In genomic region chr4:55865228-55865806, GRCh38 we compare ENCODE assay signal across 12 cellular contexts. TPM values are rescaled to one million over a fixed set of nuclear protein-coding genes. Genes with fewer than 3 reads are reported as not detected.
DNase-seq lines count a peak whose midpoint lies in the region; ATAC-seq, FAIRE-seq and TF ChIP-seq lines count a peak whose summit lies in the region.
"Had no signal": no experiment of that assay in that cellular context is flagged by ENCODE, and none has a peak within 500 bp of the region (broad histone marks: within the 10 kb centered on the region; RNA-seq: fewer than 3 reads in every experiment).

No MANE protein-coding gene starts in this region.

- H4K20me1 ChIP-seq in IMR-90 (ENCODE audit: insufficient read depth, low read length) = no peaks in the 10 kb centered on the region

- BruUV-seq in IMR-90 (replicated peaks; lab: Mats Ljungman, UMichigan) = no TSS peak

- dilution Hi-C loops in IMR-90 (cut with HindIII; ENCODE audit: low sequenced_read_pairs, unreplicated experiment) = no loop called here

- no peak overlapping the region for H3K56ac ChIP-seq in IMR-90 (ENCODE audit: extremely low read depth, insufficient read depth, low read length)

- H3K27ac ChIP-seq in AG04450 (ENCODE audit: low read depth, low read length) (peak overlapping the region; percentile 79), IMR-90 (ENCODE audit: insufficient read depth, low read length) (peak overlapping the region; percentile 75; the same call in 1 of the 2 replicates), breast epithelium (peak overlapping the region; percentile 16 to 45), mesodermal cell (ENCODE audit: low read depth, low read length, severe bottlenecking) (peak overlapping the region; percentile 60), small intestine (ENCODE audit: low read depth in 1 of 2, low read length in 1 of 2) (no peak overlapping the region)
- H3K27ac ChIP-seq in effector memory CD4-positive, alpha-beta T cell (ENCODE audit: insufficient read depth, low read length, poor library complexity, severe bottlenecking) = no peak overlapping the region

- 0 out of 2 replicates have a peak overlapping the region, but pooled peaks have one; percentile 28 for H2BK120ac ChIP-seq in IMR-90 (ENCODE audit: low read depth, low read length)

- TF ChIP-seq POLR2A in IMR-90 (IDR thresholded peaks at IDR 0.05; ENCODE audit: low read depth, low read length) (no peak), breast epithelium (IDR thresholded peaks at IDR 0.05) (no peak)

- no peak overlapping the region for H3K23ac ChIP-seq in IMR-90 (ENCODE audit: low read depth, low read length)

- peak overlapping the region; percentile 53 for H4K91ac ChIP-seq in IMR-90 (ENCODE audit: insufficient read depth, low read depth, low read length)

- H3K4me2 ChIP-seq in IMR-90 (ENCODE audit: low read depth, low read length) = peak overlapping the region; percentile 92

- H2BK20ac ChIP-seq in IMR-90 (ENCODE audit: low read depth, low read length) = no peak overlapping the region

- 0 out of 4 replicates have a peak overlapping the region, but pooled peaks of 1 of the 2 experiments have one; percentile 19 for H4K8ac ChIP-seq in IMR-90 (ENCODE audit: low read depth in 2 of 2, low read length in 2 of 2)

- H3K18ac ChIP-seq in IMR-90 (ENCODE audit: low read depth, low read length) = peak overlapping the region; percentile 48; the same call in 1 of the 2 replicates

- H3K9me3 ChIP-seq in AG04450 (ENCODE audit: control insufficient read depth, insufficient read depth, low read length) (no peaks in the 10 kb centered on the region), IMR-90 (ENCODE audit: control insufficient read depth, insufficient read depth, low read length) (no peaks in the 10 kb centered on the region), breast epithelium (no peaks in the 10 kb centered on the region), mesodermal cell (ENCODE audit: control insufficient read depth, low read length) (no peaks in the 10 kb centered on the region), small intestine (ENCODE audit: control insufficient read depth, low read depth) (no peaks in the 10 kb centered on the region)
- no peaks in the 10 kb centered on the region for H3K9me3 ChIP-seq in effector memory CD4-positive, alpha-beta T cell (ENCODE audit: control insufficient read depth, low read length)

- peak overlapping the region; percentile 90 for H2BK5ac ChIP-seq in IMR-90 (ENCODE audit: low read depth, low read length, poor library complexity, severe bottlenecking)

- TF ChIP-seq CTCF in AG04450 (IDR thresholded peaks at IDR 0.05; ENCODE audit: low read depth, low read length) (no peak), IMR-90 (conservative IDR thresholded peaks at IDR 0.05; ENCODE audit: low read depth, low read length) (no peak), breast epithelium (IDR thresholded peaks at IDR 0.05) (no peak), GM13976 (IDR thresholded peaks at IDR 0.05; ENCODE audit: borderline replicate concordance, control extremely low read depth, extremely low read depth, insufficient read depth, missing control alignments) (no peak)

- H3K4me3 ChIP-seq in AG04450 (ENCODE audit: low read depth, low read length) (no peak overlapping the region), IMR-90 (ENCODE audit: insufficient read depth, low read depth, low read length) (no peak overlapping the region), breast epithelium (no peak overlapping the region), mesodermal cell (ENCODE audit: extremely low read depth, insufficient read depth, low read length, poor library complexity, severe bottlenecking) (no peak overlapping the region), small intestine (ENCODE audit: low read depth in 1 of 2, low read length in 2 of 2) (no peak overlapping the region)
- H3K4me3 ChIP-seq in effector memory CD4-positive, alpha-beta T cell (ENCODE audit: insufficient read depth, low read depth, low read length, poor library complexity, severe bottlenecking) = no peak overlapping the region

- H2AK9ac ChIP-seq in IMR-90 (replicated peaks; ENCODE audit: low read depth, low read length, poor library complexity) = no peak overlapping the region

- H3K9ac ChIP-seq in IMR-90 (ENCODE audit: low read depth, low read length) = 0 out of 2 replicates have a peak overlapping the region, but pooled peaks have one; percentile 32

- no peaks in the 10 kb centered on the region for H3K27me3 ChIP-seq in AG04450 (ENCODE audit: control insufficient read depth, insufficient read depth, low read length)
- H3K27me3 ChIP-seq in IMR-90 (ENCODE audit: control insufficient read depth, insufficient read depth, low read length) = no peaks in the 10 kb centered on the region
- no peaks in the 10 kb centered on the region for H3K27me3 ChIP-seq in breast epithelium
- no peaks in the 10 kb centered on the region for H3K27me3 ChIP-seq in effector memory CD4-positive, alpha-beta T cell (replicated peaks; ENCODE audit: control insufficient read depth, insufficient read depth, low read length, poor library complexity, severe bottlenecking)
- H3K27me3 ChIP-seq in small intestine (ENCODE audit: control insufficient read depth in 2 of 2, insufficient read depth in 2 of 2, low read length in 2 of 2) = no peaks in the 10 kb centered on the region

- peak overlapping the region; percentile 58; the same call in 1 of the 2 replicates for H3K4ac ChIP-seq in IMR-90 (ENCODE audit: low read depth, low read length)

- peak overlapping the region; percentile 69 for H2AFZ ChIP-seq in IMR-90 (replicated peaks; ENCODE audit: low read length, poor library complexity)

- 0 out of 2 replicates have a peak overlapping the region, but pooled peaks have one; percentile 18 for H2AK5ac ChIP-seq in IMR-90 (ENCODE audit: low read depth, low read length)

- CTCF ChIA-PET in AG04450 (lab: Charles Lee) (interaction anchor here (0.5 to 2.6 kb wide), 9 partner anchors 10 to 776 kb away, joined by 3 to 20 read pairs (median 4); partner anchors contain the start of genes CEP135 and SRD5A3), IMR-90 (lab: Yijun Ruan, JAX) (interaction anchor here (1.5 kb wide), 1 partner anchor 84 kb away, joined by 6 read pairs; the partner anchor contains the start of gene CEP135)

- DNase-seq in AG04450 (ENCODE audit: low read depth, low spot score) (no peak), IMR-90 (peak; percentile 71), breast epithelium (ENCODE audit: low spot score in 2 of 2) (no peak), small intestine (no peak), GM13976 (ENCODE audit: low spot score) (no peak)
- no peak for DNase-seq in effector memory CD4-positive, alpha-beta T cell
- DNase-seq: head of caudate nucleus, NCI-H446 treated with DMSO at 0.1 percent for 48 hours, T-helper 1 cell had no signal

- peak overlapping the region; percentile 45; the same call in 1 of the 3 replicates for H2BK15ac ChIP-seq in IMR-90 (ENCODE audit: low read depth, low read length)

- no peak overlapping the region; the same call in 1 of the 2 replicates for H4K5ac ChIP-seq in IMR-90 (ENCODE audit: low read depth, low read length)

- POLR2A ChIA-PET in AG04450 (lab: Yijun Ruan, JAX) (interaction anchor here (1.1 to 1.2 kb wide), 2 partner anchors 11 to 83 kb away, joined by 5 to 6 read pairs; partner anchors contain the start of genes CEP135 and EXOC1), IMR-90 (lab: Charles Lee; ENCODE audit: unreplicated experiment) (interaction anchor here (0.5 to 1.0 kb wide), 3 partner anchors 11 to 971 kb away, joined by 3 to 5 read pairs (median 4); no protein-coding TSS in a partner anchor)

- TF ChIP-seq RAD21 in IMR-90 (IDR thresholded peaks at IDR 0.05; ENCODE audit: low read length) = no peak

- ATAC-seq in IMR-90 (ENCODE audit: low read depth) = peak; percentile 52
- ATAC-seq in HG03565 (IDR thresholded peaks at IDR 0.05; ENCODE audit: unreplicated experiment) = no peak

- peaks cover 0 to 20% of the 10 kb centered on the region in 2 experiments; a peak in 3 of 4 replicates for H3K79me1 ChIP-seq in IMR-90 (ENCODE audit: low read depth in 1 of 2, low read length in 2 of 2)

- peak overlapping the region; percentile 67; the same call in 1 of the 2 replicates for H3K14ac ChIP-seq in IMR-90 (replicated peaks; ENCODE audit: low read depth, low read length)

- H3K4me1 ChIP-seq in IMR-90 (ENCODE audit: control insufficient read depth, insufficient read depth, low read length) (peaks cover 2% of the 10 kb centered on the region; the same call in 1 of the 2 replicates), breast epithelium (no peaks in the 10 kb centered on the region), mesodermal cell (ENCODE audit: control insufficient read depth, insufficient read depth, low read length, poor library complexity, severe bottlenecking) (no peaks in the 10 kb centered on the region), small intestine (ENCODE audit: control insufficient read depth in 2 of 2, insufficient read depth in 1 of 2, low read depth in 1 of 2, low read length in 1 of 2) (no peaks in the 10 kb centered on the region)
- no peaks in the 10 kb centered on the region for H3K4me1 ChIP-seq in effector memory CD4-positive, alpha-beta T cell (ENCODE audit: control insufficient read depth, insufficient read depth, low read length, poor library complexity, severe bottlenecking)

- no peak for FAIRE-seq in small intestine (lab: Jason Lieb, UNC)

- in situ Hi-C loops in IMR-90 (cut with MboI; ENCODE audit: low sequenced_read_pairs) = loop anchor here (25.0 kb wide), 1 partner anchor 453 kb away; no protein-coding TSS in a partner anchor
- in situ Hi-C loops in GM13976 (cut with MboI; ENCODE audit: low sequenced_read_pairs, unreplicated experiment) = no loop called here

- H3K36me3 ChIP-seq in IMR-90 (ENCODE audit: control insufficient read depth, insufficient read depth, low read length) (peaks cover 15% of the 10 kb centered on the region), breast epithelium (peaks cover 6% of the 10 kb centered on the region), mesodermal cell (ENCODE audit: control insufficient read depth, insufficient read depth, low read length) (peaks cover 43% of the 10 kb centered on the region), small intestine (ENCODE audit: control insufficient read depth in 2 of 2, insufficient read depth in 2 of 2, low read length in 2 of 2) (peaks cover 3 to 11% of the 10 kb centered on the region in 2 donors)
- peaks cover 44% of the 10 kb centered on the region for H3K36me3 ChIP-seq in effector memory CD4-positive, alpha-beta T cell (ENCODE audit: control insufficient read depth, insufficient read depth, low read length)

- intact Hi-C loops in IMR-90 (cut with micrococcal nuclease) = loop anchor here (5.0 kb wide), 2 partner anchors 418 to 518 kb away; partner anchors contain the start of gene SRD5A3
- intact Hi-C loops in breast epithelium (cut with DNase I; ENCODE audit: low total_unique reads) = no loop called here

- no CpG with 5 or more reads among the region's 2 CpGs for WGBS in IMR-90 (ENCODE audit: extremely low coverage in 2 of 2, insufficient read length in 1 of 2), 2 experiments
- 100% methylated on average over 2 of the region's 2 CpGs; no CpG with 5 or more reads in 1 of the 2 experiments for WGBS in mesodermal cell (ENCODE audit: insufficient coverage in 2 of 2), 2 experiments
- WGBS in small intestine, 3 donors = 61 to 74% (median 74%) methylated on average over 2 of the region's 2 CpGs

- H3K9me1 ChIP-seq in IMR-90 (ENCODE audit: insufficient read depth, low read length) = peaks cover 2% of the 10 kb centered on the region; the same call in 1 of the 2 replicates

RNA-seq across cellular contexts. Expression of gene EXOC1, which starts 11.9 kb away (rescaled TPM):
- 26.8 and 35.2 TPM in 2 replicates for polyA plus RNA-seq in AG04450 (2011; rRNA removed)
- polyA minus RNA-seq in AG04450 (2011; rRNA and poly(A)+ RNA removed) = 18.7 and 34.9 TPM in 2 replicates
- total RNA-seq in IMR-90 (2012; rRNA removed) = 47.5 and 49.5 TPM in 2 replicates
- polyA plus RNA-seq in IMR-90 (2012; rRNA removed) = 16.8 and 19.9 TPM in 2 replicates
- 3.0 and 7.7 TPM in 2 replicates for polyA plus RNA-seq in IMR-90 (2012; cell fraction: cytosol; rRNA removed)
- polyA plus RNA-seq in IMR-90 (2012; cell fraction: nucleus; rRNA removed; ENCODE audit: low replicate concordance) = 4.5 and 50.1 TPM in 2 replicates
- total RNA-seq in breast epithelium = 10 to 100 TPM; 37.4 to 54.4 (median 45.6) TPM
- 27.5 TPM for polyA plus RNA-seq in mesodermal cell (2013, experiment 1 of 2)
- polyA plus RNA-seq in mesodermal cell (2013, experiment 2 of 2) = 31.3 TPM
- 10 to 100 TPM; 15.3 to 24.8 (median 17.0) TPM for polyA plus RNA-seq in small intestine

RNA-seq across cellular contexts. Expression of gene EXOC1L, which starts 45.7 kb away (rescaled TPM):
- polyA plus RNA-seq in AG04450 (2011; rRNA removed) (not detected in 2 replicates), IMR-90 (2012; rRNA removed) (not detected in 2 replicates), small intestine (under 1 TPM in 1 of 3 donors, not detected in 2; 0.31 TPM)
- not detected in 2 replicates for polyA minus RNA-seq in AG04450 (2011; rRNA and poly(A)+ RNA removed)
- total RNA-seq in IMR-90 (2012; rRNA removed) (not detected in 2 replicates), breast epithelium (not detected)
- not detected in 2 replicates for polyA plus RNA-seq in IMR-90 (2012; cell fraction: cytosol; rRNA removed)
- polyA plus RNA-seq in IMR-90 (2012; cell fraction: nucleus; rRNA removed; ENCODE audit: low replicate concordance) = not detected in 2 replicates
- not detected for polyA plus RNA-seq in mesodermal cell (2013, experiment 1 of 2)
- not detected for polyA plus RNA-seq in mesodermal cell (2013, experiment 2 of 2)
- polyA plus RNA-seq: neural cell had no signal

Comparison
In these comparisons a context has a peak if more than half of its experiments do, and no peak if none do; other contexts are left out.
1. H3K27ac ChIP-seq: peak in AG04450 (single experiment), IMR-90 (single experiment), breast epithelium (2 of 2) and mesodermal cell (single experiment); none in effector memory CD4-positive, alpha-beta T cell (single experiment) and small intestine (0 of 2).